ENCODE assay signal across 27 cellular contexts in the genomic region with DNA sequence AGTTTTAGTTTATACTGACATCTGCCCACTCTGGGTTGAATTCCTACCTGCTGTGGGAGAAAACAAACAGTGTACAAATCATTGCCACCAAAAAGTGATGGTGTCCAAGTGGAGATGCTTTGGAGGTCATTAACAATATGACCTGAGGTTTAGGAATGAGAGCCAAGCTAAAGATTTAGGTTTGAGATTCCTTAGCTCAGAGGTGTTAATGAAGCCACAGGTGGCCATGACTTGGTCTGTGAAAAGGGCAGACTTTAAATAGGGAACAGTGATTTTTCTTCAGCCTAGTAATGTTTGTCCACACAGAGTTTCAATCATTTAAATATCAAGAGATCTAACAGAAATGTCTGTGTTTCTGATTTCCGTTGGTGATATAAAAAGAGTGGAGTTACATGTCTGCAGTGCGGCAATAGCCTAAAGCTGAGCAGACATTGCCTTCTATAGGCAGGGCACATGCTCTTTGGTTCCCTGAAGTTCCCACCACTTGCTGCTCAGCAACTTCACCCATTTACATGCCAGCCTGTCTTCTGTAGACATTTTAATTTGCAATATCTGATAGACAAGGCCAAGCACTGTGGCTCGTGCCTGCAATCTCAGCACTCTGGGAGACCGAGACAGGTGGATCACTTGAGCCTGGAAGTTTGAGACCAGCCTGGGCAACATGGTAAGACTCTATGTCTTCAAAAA.
"Had no signal": no experiment of that assay in that cellular context is flagged by ENCODE, and none has a peak within 500 bp of the region (broad histone marks: within the 10 kb centered on the region; RNA-seq: fewer than 3 reads in every experiment).

No MANE protein-coding gene starts in this region.

- H3K36me3 ChIP-seq: Peyer's patch, SJSA1 had no signal

- H3K9ac ChIP-seq: KMS-11 had no signal

- H2AFZ ChIP-seq: PC-9 had no signal

- H3K4me2 ChIP-seq: KMS-11, PC-9 had no signal

- H3K4me1 ChIP-seq: Peyer's patch, SJSA1 had no signal

- H3K4me3 Mint-ChIP-seq: IgD-negative memory B cell had no signal

- DNase-seq: Kasumi-1; MM.1S; NCI-H1092 treated with DMSO at 0.1 percent for 48 hours; NCI-H1436; NCI-H187; NCI-H2029; NCI-H2081 treated with DMSO at 0.1 percent for 48 hours; NCI-H2171; NCI-H226; NCI-H446; NCI-H510A; NCI-H524 treated with DMSO at 0.1 percent for 48 hours; NCI-H69; NCI-H774; NK-92 treated with Interleukin-12 subunit alpha and Interleukin-12 subunit beta, amount 100 ng/mL, for 24 hours; OCI-M1; PC-9; Peyer's patch; SHP77 treated with DMSO at 0.1 percent for 48 hours; SW 1271; T-helper 1 cell had no signal

- H3K4me1 Mint-ChIP-seq: IgD-negative memory B cell had no signal

- H3K9me3 Mint-ChIP-seq: IgD-negative memory B cell had no signal

- H3K9me3 ChIP-seq: Peyer's patch, SJSA1 had no signal

- H3K27ac ChIP-seq: KMS-11, PC-9, Peyer's patch, SJSA1, SK-N-MC had no signal

- H3K27me3 Mint-ChIP-seq: IgD-negative memory B cell had no signal

- H3K27ac Mint-ChIP-seq: IgD-negative memory B cell had no signal

- H3K4me3 ChIP-seq: K562, PC-9, Peyer's patch, SJSA1, SK-N-MC had no signal

- ATAC-seq: K562, Right ventricle myocardium inferior had no signal

- H3K36me3 Mint-ChIP-seq: IgD-negative memory B cell had no signal

- H3K27me3 ChIP-seq: Peyer's patch, SJSA1 had no signal
